8 cellular contexts compared by ENCODE assay signal in genomic region chr10:50704436-50705079, GRCh38. TPM values are rescaled to one million over a fixed set of nuclear protein-coding genes. Genes with fewer than 3 reads are reported as not detected.
DNase-seq lines count a peak whose midpoint lies in the region; ATAC-seq and TF ChIP-seq lines count a peak whose summit lies in the region.
"Not testable (repeated sequence)": the region's sequence is repeated elsewhere in the genome, so short reads cannot be mapped to it uniquely, and the experiment has no call there.

No MANE protein-coding gene starts in this region.

- H3K4me3 ChIP-seq in epithelial cell of proximal tubule (ENCODE audit: low read depth, low read length); kidney epithelial cell (ENCODE audit: low read depth, low read length): not testable (repeated sequence)

- DNase-seq in A172 (ENCODE audit: low spot score), result peak; percentile 13
- DNase-seq in HS-5 (ENCODE audit: low read depth), result peak; percentile 0
- DNase-seq in NCI-H345 (lab: John Stamatoyannopoulos, UW), result peak; percentile 30
- DNase-seq in activated naive CD4-positive, alpha-beta T cell treated with anti-CD3 and anti-CD28 coated beads, Interleukin-2, amount 50 U/mL, for 72 hours (ENCODE audit: low spot score in 2 of 2), result not testable (repeated sequence)
- peak; percentile 15 for DNase-seq in epithelial cell of proximal tubule (ENCODE audit: low read depth)
- peak; percentile 14 for DNase-seq in kidney epithelial cell (ENCODE audit: low read depth)

- H3K27me3 ChIP-seq in kidney epithelial cell (ENCODE audit: control insufficient read depth, insufficient read depth, low read length), result not testable (repeated sequence)

- peak; percentile 67 for ATAC-seq in GM18907 (IDR thresholded peaks at IDR 0.05; ENCODE audit: unreplicated experiment)
- peak; percentile 54 for ATAC-seq in HG02678 (IDR thresholded peaks at IDR 0.05; ENCODE audit: unreplicated experiment)
- peak; percentile 18 to 56 for ATAC-seq in activated naive CD4-positive, alpha-beta T cell treated with anti-CD3 and anti-CD28 coated beads, Interleukin-2, amount 50 U/mL, for 72 hours

- H3K9me3 Mint-ChIP-seq in activated naive CD4-positive, alpha-beta T cell treated with anti-CD3 and anti-CD28 coated beads, Interleukin-2, amount 50 U/mL, for 72 hours, result not testable (repeated sequence)

- H3K36me3 Mint-ChIP-seq in activated naive CD4-positive, alpha-beta T cell treated with anti-CD3 and anti-CD28 coated beads, Interleukin-2, amount 50 U/mL, for 72 hours, result not testable (repeated sequence)

- H3K36me3 ChIP-seq in kidney epithelial cell (ENCODE audit: control insufficient read depth, insufficient read depth, low read length), result not testable (repeated sequence)

- not testable (repeated sequence) for TF ChIP-seq CTCF in epithelial cell of proximal tubule (conservative IDR thresholded peaks at IDR 0.05; ENCODE audit: low read depth, low read length); kidney epithelial cell (IDR thresholded peaks at IDR 0.05; ENCODE audit: insufficient read depth, low read length, poor library complexity, severe bottlenecking)

- H3K27ac Mint-ChIP-seq in activated naive CD4-positive, alpha-beta T cell treated with anti-CD3 and anti-CD28 coated beads, Interleukin-2, amount 50 U/mL, for 72 hours, result not testable (repeated sequence)

RNA-seq across cellular contexts. Expression of gene ASAH2B, which starts 35.2 kb away (rescaled TPM):
- 3.0 and 3.1 TPM in 2 replicates for total RNA-seq in A172 (2014; rRNA removed; shearing (Covaris generic))
- 1 to 10 TPM; 4.2 to 5.1 TPM for total RNA-seq in activated naive CD4-positive, alpha-beta T cell treated with anti-CD3 and anti-CD28 coated beads, Interleukin-2, amount 50 U/mL, for 72 hours
- total RNA-seq in epithelial cell of proximal tubule, result 1.6 and 3.3 TPM in 2 replicates
- 3.8 and 11.2 TPM in 2 replicates for total RNA-seq in kidney epithelial cell
